In genomic region chr14:30874120-30874998, GRCh38 we compare ENCODE assay signal across 1 cellular context.
TF ChIP-seq lines count a peak whose summit lies in the region.

COCH (plus strand) TSS chr14:30874559; CDS start chr14:30874939, 380 bp downstream.

TF ChIP-seq in HepG2, 621 proteins besides CTCF, POLR2A, EP300 and RAD21 (continued from another document and continues in another):
- TF ChIP-seq GPN1 (CRISPR knock-in tag; IDR thresholded peaks at IDR 0.05; ENCODE audit: borderline replicate concordance) (peak; percentile 63; the same call in 1 of the 2 replicates), ASH2L (IDR thresholded peaks at IDR 0.05; ENCODE audit: insufficient read length, low read depth, low read length) (peak; percentile 87), ARNTL (CRISPR knock-in tag; IDR thresholded peaks at IDR 0.05) (no peak; the same call in 1 of the 2 replicates), THAP7 (CRISPR knock-in tag; IDR thresholded peaks at IDR 0.05) (no peak; the same call in 1 of the 2 replicates), MLLT10 (CRISPR knock-in tag; IDR thresholded peaks at IDR 0.05) (no peak), ZFP36 (IDR thresholded peaks at IDR 0.05; ENCODE audit: borderline replicate concordance, low read depth, low read length, partially characterized antibody) (no peak), ZNF704 (CRISPR knock-in tag; IDR thresholded peaks at IDR 0.05; ENCODE audit: borderline replicate concordance) (peak; percentile 99), ZFX (CRISPR knock-in tag; IDR thresholded peaks at IDR 0.05; ENCODE audit: low read depth) (peak; percentile 95), POLR2AphosphoS2 (IDR thresholded peaks at IDR 0.05; ENCODE audit: low read depth, low read length) (no peak), CREBL2 (CRISPR knock-in tag; IDR thresholded peaks at IDR 0.05; ENCODE audit: borderline replicate concordance) (no peak; the same call in none of the 2 replicates), ZBTB44 (CRISPR knock-in tag; IDR thresholded peaks at IDR 0.05) (no peak), ZNF629 (CRISPR knock-in tag; conservative IDR thresholded peaks at IDR 0.05) (peak; percentile 7; the same call in 1 of the 2 replicates), NCOA5 (CRISPR knock-in tag; IDR thresholded peaks at IDR 0.05) (0 out of 2 replicates have a peak, but pooled peaks have one; percentile 58), ZGPAT (CRISPR knock-in tag; IDR thresholded peaks at IDR 0.05) (peak; percentile 89; the same call in 1 of the 2 replicates), HNF1A (IDR thresholded peaks at IDR 0.05; ENCODE audit: low read depth) (no peak), HNF1A (CRISPR knock-in tag; IDR thresholded peaks at IDR 0.05; ENCODE audit: borderline replicate concordance) (no peak; the same call in none of the 2 replicates), TEAD3 (CRISPR knock-in tag; optimal IDR thresholded peaks at IDR 0.05; ENCODE audit: borderline replicate concordance) (peak; percentile 57), ZNF136 (CRISPR knock-in tag; IDR thresholded peaks at IDR 0.05; ENCODE audit: low read depth) (0 out of 2 replicates have a peak, but pooled peaks have one; percentile 81), ZNF367 (CRISPR knock-in tag; IDR thresholded peaks at IDR 0.05; ENCODE audit: borderline replicate concordance) (peak; percentile 77), U2AF2 (IDR thresholded peaks at IDR 0.05; ENCODE audit: low read depth, low read length) (no peak), DNMT3B (CRISPR knock-in tag; conservative IDR thresholded peaks at IDR 0.05) (no peak), ZNF605 (CRISPR knock-in tag; IDR thresholded peaks at IDR 0.05) (peak; percentile 61), ZNF709 (CRISPR knock-in tag; IDR thresholded peaks at IDR 0.05) (peak; percentile 93), ZBED4 (CRISPR knock-in tag; IDR thresholded peaks at IDR 0.05; ENCODE audit: borderline replicate concordance) (no peak), ESRRA (CRISPR knock-in tag; IDR thresholded peaks at IDR 0.05; ENCODE audit: low read depth) (peak; percentile 52; the same call in 1 of the 2 replicates), ZBTB21 (CRISPR knock-in tag; IDR thresholded peaks at IDR 0.05) (no peak), AFF4 (CRISPR knock-in tag; IDR thresholded peaks at IDR 0.05) (no peak), NKX3-1 (CRISPR knock-in tag; IDR thresholded peaks at IDR 0.05) (peak; percentile 79), MTA1 (CRISPR knock-in tag; IDR thresholded peaks at IDR 0.05; ENCODE audit: borderline replicate concordance) (no peak; the same call in 1 of the 2 replicates), AKAP8 (CRISPR knock-in tag; IDR thresholded peaks at IDR 0.05) (peak; percentile 50; the same call in 1 of the 2 replicates), RBFOX2 (IDR thresholded peaks at IDR 0.05; ENCODE audit: low read depth, low read length) (peak; percentile 90), LBX2 (CRISPR knock-in tag; IDR thresholded peaks at IDR 0.05; ENCODE audit: borderline replicate concordance) (peak; percentile 94), RXRB (CRISPR knock-in tag; IDR thresholded peaks at IDR 0.05; ENCODE audit: borderline replicate concordance) (no peak), ZNF761 (CRISPR knock-in tag; conservative IDR thresholded peaks at IDR 0.05) (peak; percentile 57; the same call in 1 of the 2 replicates), POLR2AphosphoS5 (IDR thresholded peaks at IDR 0.05; ENCODE audit: low read depth, low read length) (peak; percentile 74), ZNF260 (CRISPR knock-in tag; IDR thresholded peaks at IDR 0.05; ENCODE audit: borderline replicate concordance, low read depth) (no peak; the same call in 1 of the 2 replicates), MATR3 (CRISPR knock-in tag; IDR thresholded peaks at IDR 0.05) (no peak), ZNF670 (CRISPR knock-in tag; IDR thresholded peaks at IDR 0.05; ENCODE audit: borderline replicate concordance) (peak; percentile 53; the same call in 1 of the 2 replicates), NFE2 (CRISPR knock-in tag; IDR thresholded peaks at IDR 0.05) (no peak), MIER2 (CRISPR knock-in tag; IDR thresholded peaks at IDR 0.05) (no peak), ZNF256 (CRISPR knock-in tag; conservative IDR thresholded peaks at IDR 0.05) (peak; percentile 98), DMAP1 (CRISPR knock-in tag; IDR thresholded peaks at IDR 0.05) (peak; percentile 91), ZNF224 (CRISPR knock-in tag; IDR thresholded peaks at IDR 0.05) (no peak), KDM6A (CRISPR knock-in tag; IDR thresholded peaks at IDR 0.05; ENCODE audit: low read depth) (no peak), ZSCAN25 (CRISPR knock-in tag; IDR thresholded peaks at IDR 0.05) (peak; percentile 82), PHF8 (CRISPR knock-in tag; IDR thresholded peaks at IDR 0.05) (peak; percentile 94)
